14 cellular contexts compared by ENCODE assay signal in the genomic region with DNA sequence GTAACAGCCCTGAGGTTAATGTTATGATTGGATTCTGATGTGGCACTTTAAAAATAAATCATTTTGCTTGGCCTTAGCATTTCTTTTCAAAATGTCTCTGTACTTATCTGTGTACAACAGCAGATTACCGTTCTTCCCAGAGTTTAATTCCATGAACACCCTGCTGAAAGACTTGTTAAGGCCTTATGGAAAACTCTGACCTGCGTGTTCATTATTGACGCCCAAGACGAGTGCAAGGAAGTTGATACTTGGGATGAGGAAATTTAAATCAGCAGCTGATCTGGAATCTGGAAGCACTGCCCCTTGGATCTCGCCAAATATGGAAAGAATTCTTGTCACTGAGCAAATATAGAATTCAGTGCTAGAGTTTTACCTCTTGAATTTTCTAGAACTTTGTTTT. TPM values are rescaled to one million over a fixed set of nuclear protein-coding genes. Genes with fewer than 3 reads are reported as not detected.
"Had no signal": no experiment of that assay in that cellular context is flagged by ENCODE, and none has a peak within 500 bp of the region (broad histone marks: within the 10 kb centered on the region; RNA-seq: fewer than 3 reads in every experiment).

No MANE protein-coding gene starts in this region.

- DNase-seq: activated CD4-positive, alpha-beta T cell treated with anti-CD3 and anti-CD28 coated beads for 36 hours; activated CD8-positive, alpha-beta T cell treated with anti-CD3 and anti-CD28 coated beads, Interleukin-2, amount 10 ng/mL, durations not matched to agents 7 days and 5 days; activated naive CD4-positive, alpha-beta T cell treated with Interleukin-2 at 50 U/mL for 16 hours; activated naive CD8-positive, alpha-beta T cell treated with anti-CD3 and anti-CD28 coated beads, Interleukin-2, amount 50 U/mL, for 24 hours; effector CD8-positive, alpha-beta T cell; kidney glomerular epithelial cell; mammary epithelial cell; naive thymus-derived CD4-positive, alpha-beta T cell; posterior cingulate gyrus; stimulated activated naive CD4-positive, alpha-beta T cell treated with Interleukin-2 at 50 U/mL for 16 hours; T-helper 9 cell had no signal

- H3K4me3 Mint-ChIP-seq: activated CD4-positive, alpha-beta T cell treated with anti-CD3 and anti-CD28 coated beads for 36 hours; activated CD8-positive, alpha-beta T cell treated with anti-CD3 and anti-CD28 coated beads, Interleukin-2, amount 10 ng/mL, durations not matched to agents 7 days and 5 days; activated naive CD8-positive, alpha-beta T cell treated with anti-CD3 and anti-CD28 coated beads, Interleukin-2, amount 50 U/mL, for 24 hours; naive thymus-derived CD4-positive, alpha-beta T cell had no signal

- H3K27ac ChIP-seq: cardiac muscle cell, epithelial cell of prostate, hepatocyte had no signal

- H3K27me3 ChIP-seq: cardiac muscle cell, hepatocyte had no signal

- H3K36me3 ChIP-seq: cardiac muscle cell had no signal

- H3K4me1 Mint-ChIP-seq: activated CD4-positive, alpha-beta T cell treated with anti-CD3 and anti-CD28 coated beads for 36 hours; activated naive CD8-positive, alpha-beta T cell treated with anti-CD3 and anti-CD28 coated beads, Interleukin-2, amount 50 U/mL, for 24 hours had no signal

- H3K27ac Mint-ChIP-seq: activated CD4-positive, alpha-beta T cell treated with anti-CD3 and anti-CD28 coated beads for 36 hours; activated CD8-positive, alpha-beta T cell treated with anti-CD3 and anti-CD28 coated beads, Interleukin-2, amount 10 ng/mL, durations not matched to agents 7 days and 5 days; activated naive CD8-positive, alpha-beta T cell treated with anti-CD3 and anti-CD28 coated beads, Interleukin-2, amount 50 U/mL, for 24 hours; naive thymus-derived CD4-positive, alpha-beta T cell had no signal

- H3K9me3 Mint-ChIP-seq: activated naive CD8-positive, alpha-beta T cell treated with anti-CD3 and anti-CD28 coated beads, Interleukin-2, amount 50 U/mL, for 24 hours had no signal

- ATAC-seq: activated CD4-positive, alpha-beta T cell treated with anti-CD3 and anti-CD28 coated beads for 36 hours; activated CD8-positive, alpha-beta T cell treated with anti-CD3 and anti-CD28 coated beads, Interleukin-2, amount 10 ng/mL, durations not matched to agents 7 days and 5 days; activated naive CD8-positive, alpha-beta T cell treated with anti-CD3 and anti-CD28 coated beads, Interleukin-2, amount 50 U/mL, for 24 hours; naive thymus-derived CD4-positive, alpha-beta T cell had no signal

- H3K4me3 ChIP-seq: cardiac muscle cell, hepatocyte had no signal

RNA-seq across cellular contexts. Expression of a gene that starts 6.7 kb away (rescaled TPM):
- total RNA-seq: activated CD8-positive, alpha-beta T cell treated with anti-CD3 and anti-CD28 coated beads, Interleukin-2, amount 10 ng/mL, durations not matched to agents 7 days and 5 days had no signal
- polyA plus RNA-seq: cardiac muscle cell; naive thymus-derived CD4-positive, alpha-beta T cell had no signal
